ENCODE assay signal across 3 cellular contexts in the genomic region with DNA sequence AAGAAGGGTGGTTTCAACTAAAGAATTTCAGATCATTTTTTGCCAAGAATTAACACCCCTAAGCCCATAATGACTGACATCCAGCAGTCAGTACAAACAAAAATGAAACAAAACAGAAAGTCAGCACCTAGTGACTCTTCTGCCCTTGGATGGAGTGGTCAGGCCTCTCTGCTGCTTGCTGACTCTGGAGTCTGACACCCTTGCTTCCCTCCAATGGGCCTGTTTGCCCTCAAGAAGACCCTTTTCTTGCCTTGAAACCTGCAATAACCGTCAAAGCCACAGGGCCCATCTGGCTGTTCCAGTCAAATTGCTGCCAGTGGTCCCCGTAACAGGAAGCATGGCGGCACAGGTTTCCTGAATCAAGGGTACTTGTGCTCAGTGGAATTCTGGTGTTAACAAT.
TF ChIP-seq lines count a peak whose summit lies in the region.

No MANE protein-coding gene starts in this region.

TF ChIP-seq in GM12891, 5 proteins besides CTCF, POLR2A, EP300 and RAD21 (continued from another document):
- TF ChIP-seq SPI1 (IDR thresholded peaks at IDR 0.05; ENCODE audit: low read depth, low read length) (no peak), POLR2AphosphoS5 (IDR thresholded peaks at IDR 0.05; ENCODE audit: low read depth, low read length) (no peak), PAX5 (IDR thresholded peaks at IDR 0.05; ENCODE audit: insufficient read depth, low read length, severe bottlenecking) (no peak)

TF ChIP-seq in IMR-90, 13 proteins besides CTCF, POLR2A, EP300 and RAD21 (continued from another document):
- TF ChIP-seq NFE2L2 (IDR thresholded peaks at IDR 0.05; ENCODE audit: low read depth, low read length) (no peak), BHLHE40 (IDR thresholded peaks at IDR 0.05; ENCODE audit: low read depth, low read length) (no peak), SMC3 (IDR thresholded peaks at IDR 0.05; ENCODE audit: low read depth, low read length) (no peak), RFX5 (IDR thresholded peaks at IDR 0.05; ENCODE audit: low read depth, low read length) (no peak), CHD1 (IDR thresholded peaks at IDR 0.05; ENCODE audit: low read depth, low read length) (no peak)

TF ChIP-seq in SK-N-SH, 30 proteins besides CTCF, POLR2A, EP300 and RAD21:
- TF ChIP-seq, protein P1, sequence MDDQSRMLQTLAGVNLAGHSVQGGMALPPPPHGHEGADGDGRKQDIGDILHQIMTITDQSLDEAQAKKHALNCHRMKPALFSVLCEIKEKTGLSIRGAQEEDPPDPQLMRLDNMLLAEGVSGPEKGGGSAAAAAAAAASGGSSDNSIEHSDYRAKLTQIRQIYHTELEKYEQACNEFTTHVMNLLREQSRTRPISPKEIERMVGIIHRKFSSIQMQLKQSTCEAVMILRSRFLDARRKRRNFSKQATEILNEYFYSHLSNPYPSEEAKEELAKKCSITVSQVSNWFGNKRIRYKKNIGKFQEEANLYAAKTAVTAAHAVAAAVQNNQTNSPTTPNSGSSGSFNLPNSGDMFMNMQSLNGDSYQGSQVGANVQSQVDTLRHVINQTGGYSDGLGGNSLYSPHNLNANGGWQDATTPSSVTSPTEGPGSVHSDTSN (IDR thresholded peaks at IDR 0.05): no peak
- TF ChIP-seq JUND (IDR thresholded peaks at IDR 0.05): no peak
- TF ChIP-seq CHD2 (IDR thresholded peaks at IDR 0.05; ENCODE audit: low read length, partially characterized antibody): no peak
- TF ChIP-seq TAF1 (IDR thresholded peaks at IDR 0.05; ENCODE audit: borderline replicate concordance, low read depth, low read length): no peak
- TF ChIP-seq MXI1 (IDR thresholded peaks at IDR 0.05; ENCODE audit: low read depth, low read length): no peak
- no peak for TF ChIP-seq ELF1 (IDR thresholded peaks at IDR 0.05)
- TF ChIP-seq NRF1 (IDR thresholded peaks at IDR 0.05; ENCODE audit: low read depth, low read length): no peak
- no peak for TF ChIP-seq FOSL2 (IDR thresholded peaks at IDR 0.05; ENCODE audit: borderline replicate concordance, low read depth)
- TF ChIP-seq FOXM1 (IDR thresholded peaks at IDR 0.05; ENCODE audit: low read depth): no peak
- TF ChIP-seq RCOR1 (IDR thresholded peaks at IDR 0.05; ENCODE audit: low read length): no peak
- TF ChIP-seq, protein P2, sequence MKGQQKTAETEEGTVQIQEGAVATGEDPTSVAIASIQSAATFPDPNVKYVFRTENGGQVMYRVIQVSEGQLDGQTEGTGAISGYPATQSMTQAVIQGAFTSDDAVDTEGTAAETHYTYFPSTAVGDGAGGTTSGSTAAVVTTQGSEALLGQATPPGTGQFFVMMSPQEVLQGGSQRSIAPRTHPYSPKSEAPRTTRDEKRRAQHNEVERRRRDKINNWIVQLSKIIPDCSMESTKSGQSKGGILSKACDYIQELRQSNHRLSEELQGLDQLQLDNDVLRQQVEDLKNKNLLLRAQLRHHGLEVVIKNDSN (IDR thresholded peaks at IDR 0.05; ENCODE audit: borderline replicate concordance, low read depth): no peak
- no peak for TF ChIP-seq YY1 (IDR thresholded peaks at IDR 0.05; ENCODE audit: low read depth)
- no peak for TF ChIP-seq EZH2phosphoT487 (IDR thresholded peaks at IDR 0.05; ENCODE audit: borderline replicate concordance, low read depth)
- TF ChIP-seq TCF12 (IDR thresholded peaks at IDR 0.05): no peak
- TF ChIP-seq MEF2A (IDR thresholded peaks at IDR 0.05; ENCODE audit: borderline replicate concordance, low read depth): no peak
- TF ChIP-seq GATA2 (CRISPR knock-in tag; IDR thresholded peaks at IDR 0.05): no peak
- TF ChIP-seq, protein P3, sequence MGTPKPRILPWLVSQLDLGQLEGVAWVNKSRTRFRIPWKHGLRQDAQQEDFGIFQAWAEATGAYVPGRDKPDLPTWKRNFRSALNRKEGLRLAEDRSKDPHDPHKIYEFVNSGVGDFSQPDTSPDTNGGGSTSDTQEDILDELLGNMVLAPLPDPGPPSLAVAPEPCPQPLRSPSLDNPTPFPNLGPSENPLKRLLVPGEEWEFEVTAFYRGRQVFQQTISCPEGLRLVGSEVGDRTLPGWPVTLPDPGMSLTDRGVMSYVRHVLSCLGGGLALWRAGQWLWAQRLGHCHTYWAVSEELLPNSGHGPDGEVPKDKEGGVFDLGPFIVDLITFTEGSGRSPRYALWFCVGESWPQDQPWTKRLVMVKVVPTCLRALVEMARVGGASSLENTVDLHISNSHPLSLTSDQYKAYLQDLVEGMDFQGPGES (IDR thresholded peaks at IDR 0.05; ENCODE audit: low read depth, low read length): no peak
- TF ChIP-seq RXRA (IDR thresholded peaks at IDR 0.05; ENCODE audit: borderline replicate concordance, low read depth): no peak
- no peak for TF ChIP-seq SMC3 (IDR thresholded peaks at IDR 0.05; ENCODE audit: low read depth, low read length)
- no peak for TF ChIP-seq NFIC (IDR thresholded peaks at IDR 0.05; ENCODE audit: borderline replicate concordance)
